Comparison of ENCODE assay signal across 24 cellular contexts in the genomic region with DNA sequence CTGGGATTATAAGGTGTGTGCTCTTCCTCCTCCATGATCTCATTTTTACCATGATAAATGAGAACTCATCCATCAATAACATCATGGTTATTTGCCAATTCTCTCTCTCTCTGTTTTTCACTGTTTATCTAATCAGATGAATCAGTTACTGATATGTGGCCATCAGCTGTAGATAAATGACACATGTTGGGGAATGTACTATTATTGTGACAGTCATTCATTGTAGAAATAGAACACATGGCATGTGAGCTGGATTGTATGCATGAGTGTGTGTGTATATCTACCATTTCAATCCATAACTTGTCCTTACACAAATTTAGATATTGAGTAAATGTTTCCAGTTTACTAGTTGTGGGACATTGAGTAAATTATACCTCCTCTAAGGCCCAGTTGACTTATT. TPM values are rescaled to one million over a fixed set of nuclear protein-coding genes. Genes with fewer than 3 reads are reported as not detected.
"Had no signal": no experiment of that assay in that cellular context is flagged by ENCODE, and none has a peak within 500 bp of the region (broad histone marks: within the 10 kb centered on the region; RNA-seq: fewer than 3 reads in every experiment).

No MANE protein-coding gene starts in this region.

- H3K9me3 Mint-ChIP-seq: activated T-cell treated with anti-CD3 and anti-CD28 coated beads, Interleukin-2, amount 50 U/mL, for 24 hours; activated T-helper 2 cell treated with anti-CD3 and anti-CD28 coated beads, Interferon-gamma antibody, Interleukin-2, Interleukin-4, amounts not matched to agents 10 μg/mL and 5 μg/mL and 100 μg/mL, durations not matched to agents 14 hours and 24 hours and 36 hours; dendritic cell treated with granulocyte-macrophage colony-stimulating factor and Interleukin-4, amounts not matched to agents 40 ng/mL and 50 ng/mL, for 4 days; memory B cell; nephron; stimulated activated naive CD8-positive, alpha-beta T cell treated with anti-CD3 and anti-CD28 coated beads, Interleukin-15, amount 100 ng/mL, for 72 hours; T-helper 2 cell treated with Interferon-gamma antibody and Interleukin-4, amounts not matched to agents 5 μg/mL and 100 μg/mL, for 36 hours had no signal

- H3K4me1 Mint-ChIP-seq: memory B cell, nephron had no signal

- H3K27me3 Mint-ChIP-seq: activated T-cell treated with anti-CD3 and anti-CD28 coated beads, Interleukin-2, amount 50 U/mL, for 24 hours; stimulated activated naive CD8-positive, alpha-beta T cell treated with anti-CD3 and anti-CD28 coated beads, Interleukin-15, amount 100 ng/mL, for 72 hours had no signal

- H3K4me3 Mint-ChIP-seq: activated T-cell treated with anti-CD3 and anti-CD28 coated beads, Interleukin-2, amount 50 U/mL, for 24 hours; dendritic cell treated with granulocyte-macrophage colony-stimulating factor and Interleukin-4, amounts not matched to agents 40 ng/mL and 50 ng/mL, for 4 days; memory B cell; nephron; stimulated activated naive CD8-positive, alpha-beta T cell treated with anti-CD3 and anti-CD28 coated beads, Interleukin-15, amount 100 ng/mL, for 72 hours; T-helper 2 cell treated with Interferon-gamma antibody and Interleukin-4, amounts not matched to agents 5 μg/mL and 100 μg/mL, for 36 hours had no signal

- ATAC-seq: activated CD4-positive, CD25-positive, alpha-beta regulatory T cell treated with anti-CD3 and anti-CD28 coated beads, Interleukin-2, amount 50 U/mL, for 24 hours; heart right ventricle; left colon; pancreas; psoas muscle; stimulated activated naive CD8-positive, alpha-beta T cell treated with anti-CD3 and anti-CD28 coated beads, Interleukin-15, amount 100 ng/mL, for 72 hours had no signal

- DNase-seq: activated CD4-positive, alpha-beta T cell treated with anti-CD3 and anti-CD28 coated beads, Interleukin-2, amount 50 U/mL, for 1 hour; activated naive CD4-positive, alpha-beta T cell; activated T-cell treated with anti-CD3 and anti-CD28 coated beads, Interleukin-2, amount 50 U/mL, for 24 hours; aorta; brain microvascular endothelial cell; caudate nucleus; effector CD4-positive, alpha-beta T cell; heart right ventricle; left colon; pancreas; psoas muscle; stimulated activated CD4-positive, alpha-beta T cell treated with anti-CD3 and anti-CD28 coated beads, Interleukin-4, amount 100 ng/mL, for 24 hours; stimulated activated naive CD8-positive, alpha-beta T cell treated with anti-CD3 and anti-CD28 coated beads, Interleukin-15, amount 100 ng/mL, for 72 hours; transverse colon had no signal

- H3K27ac Mint-ChIP-seq: activated T-cell treated with anti-CD3 and anti-CD28 coated beads, Interleukin-2, amount 50 U/mL, for 24 hours; activated T-helper 2 cell treated with anti-CD3 and anti-CD28 coated beads, Interferon-gamma antibody, Interleukin-2, Interleukin-4, amounts not matched to agents 10 μg/mL and 5 μg/mL and 100 μg/mL, durations not matched to agents 14 hours and 24 hours and 36 hours; dendritic cell treated with granulocyte-macrophage colony-stimulating factor and Interleukin-4, amounts not matched to agents 40 ng/mL and 50 ng/mL, for 4 days; memory B cell; nephron; stimulated activated naive CD8-positive, alpha-beta T cell treated with anti-CD3 and anti-CD28 coated beads, Interleukin-15, amount 100 ng/mL, for 72 hours; T-helper 2 cell treated with Interferon-gamma antibody and Interleukin-4, amounts not matched to agents 5 μg/mL and 100 μg/mL, for 36 hours had no signal

- H3K36me3 Mint-ChIP-seq: memory B cell had no signal

RNA-seq across cellular contexts. Expression of a gene that starts 59.5 kb away (rescaled TPM):
- total RNA-seq: activated T-helper 2 cell treated with anti-CD3 and anti-CD28 coated beads, Interferon-gamma antibody, Interleukin-2, Interleukin-4, amounts not matched to agents 10 μg/mL and 5 μg/mL and 100 μg/mL, durations not matched to agents 14 hours and 24 hours and 36 hours; aorta; epithelial cell of proximal tubule; fibroblast of lung; left colon; lower leg skin; suprapubic skin; transverse colon had no signal
